In genomic region chr9:35750256-35750531, GRCh38 we compare ENCODE assay signal across 9 cellular contexts. TPM values are rescaled to one million over a fixed set of nuclear protein-coding genes. Genes with fewer than 3 reads are reported as not detected.
DNase-seq lines count a peak whose midpoint lies in the region; ATAC-seq and TF ChIP-seq lines count a peak whose summit lies in the region.
"Had no signal": no experiment of that assay in that cellular context is flagged by ENCODE, and none has a peak within 500 bp of the region (broad histone marks: within the 10 kb centered on the region; RNA-seq: fewer than 3 reads in every experiment).

No MANE protein-coding gene starts in this region.

- peak overlapping the region; percentile 24 for H2AK5ac ChIP-seq in mesenchymal stem cell (ENCODE audit: low read length, severe bottlenecking)

- H3K36me3 Mint-ChIP-seq in activated naive CD4-positive, alpha-beta T cell treated with anti-CD3 and anti-CD28 coated beads, Interleukin-2, amount 50 U/mL, for 24 hours = peaks cover 12% of the 10 kb centered on the region
- H3K36me3 Mint-ChIP-seq in brain = peaks cover 54% of the 10 kb centered on the region

- H3K9me3 ChIP-seq in mesenchymal stem cell (ENCODE audit: control insufficient read depth, low read length) = no peaks in the 10 kb centered on the region
- H3K9me3 ChIP-seq in upper lobe of left lung = no peaks in the 10 kb centered on the region

- no peak overlapping the region for H3K18ac ChIP-seq in mesenchymal stem cell (ENCODE audit: low read depth in 1 of 2, low read length in 2 of 2)

- H3K27ac ChIP-seq in mesenchymal stem cell (ENCODE audit: low read length, poor library complexity, severe bottlenecking) (no peak overlapping the region), upper lobe of left lung (peak overlapping the region; percentile 90 to 97 (median 94))

- H2BK12ac ChIP-seq in mesenchymal stem cell (ENCODE audit: low read length in 2 of 2) = peak overlapping the region in 1 of 2 experiments; percentile 21

- H3K4me1 Mint-ChIP-seq in activated naive CD4-positive, alpha-beta T cell treated with anti-CD3 and anti-CD28 coated beads, Interleukin-2, amount 50 U/mL, for 24 hours = peaks cover 37% of the 10 kb centered on the region
- H3K4me1 Mint-ChIP-seq in brain = peaks cover 40% of the 10 kb centered on the region

- H2BK5ac ChIP-seq in mesenchymal stem cell (ENCODE audit: low read depth, low read length, poor library complexity, severe bottlenecking) = no peak overlapping the region

- peak overlapping the region; percentile 92 for H3K4me3 Mint-ChIP-seq in activated naive CD4-positive, alpha-beta T cell treated with anti-CD3 and anti-CD28 coated beads, Interleukin-2, amount 50 U/mL, for 24 hours
- H3K4me3 Mint-ChIP-seq in brain = peak overlapping the region; percentile 93 to 98 (median 94)

- H3K27ac Mint-ChIP-seq in activated naive CD4-positive, alpha-beta T cell treated with anti-CD3 and anti-CD28 coated beads, Interleukin-2, amount 50 U/mL, for 24 hours = no peak overlapping the region
- peak overlapping the region; percentile 93 to 99 (median 97) for H3K27ac Mint-ChIP-seq in brain

- H2BK120ac ChIP-seq in mesenchymal stem cell (ENCODE audit: low read depth, low read length) = no peak overlapping the region

- peaks cover 33 to 53% of the 10 kb centered on the region in 2 experiments for H3K36me3 ChIP-seq in mesenchymal stem cell (ENCODE audit: control insufficient read depth in 1 of 2, insufficient read depth in 2 of 2, low read depth in 1 of 2, low read length in 2 of 2)
- H3K36me3 ChIP-seq in upper lobe of left lung = peaks cover 23 to 43% (median 36%) of the 10 kb centered on the region in 4 donors

- DNase-seq in activated naive CD4-positive, alpha-beta T cell treated with anti-CD3 and anti-CD28 coated beads, Interleukin-2, amount 50 U/mL, for 16 hours = no peak
- DNase-seq in mesenchymal stem cell = no peak
- DNase-seq in upper lobe of left lung = no peak
- DNase-seq in effector CD8-positive, alpha-beta T cell (lab: John Stamatoyannopoulos, UW) = no peak

- H3K27me3 Mint-ChIP-seq in activated naive CD4-positive, alpha-beta T cell treated with anti-CD3 and anti-CD28 coated beads, Interleukin-2, amount 50 U/mL, for 24 hours = no peaks in the 10 kb centered on the region
- H3K27me3 Mint-ChIP-seq in brain = peaks cover 7% of the 10 kb centered on the region

- no peak overlapping the region for H4K91ac ChIP-seq in mesenchymal stem cell (ENCODE audit: low read length)

- TF ChIP-seq CTCF in brain (conservative IDR thresholded peaks at IDR 0.05) (no peak), upper lobe of left lung (IDR thresholded peaks at IDR 0.05) (no peak)

- H2AFZ ChIP-seq in mesenchymal stem cell (ENCODE audit: low read depth, low read length) = no peak overlapping the region

- no peaks in the 10 kb centered on the region for H3K9me3 Mint-ChIP-seq in activated naive CD4-positive, alpha-beta T cell treated with anti-CD3 and anti-CD28 coated beads, Interleukin-2, amount 50 U/mL, for 24 hours
- H3K9me3 Mint-ChIP-seq in brain = no peaks in the 10 kb centered on the region

- no peak overlapping the region for H2BK15ac ChIP-seq in mesenchymal stem cell (ENCODE audit: low read depth, poor library complexity, severe bottlenecking)

- no peak overlapping the region for H3K14ac ChIP-seq in mesenchymal stem cell (ENCODE audit: low read length in 2 of 2)

- TF ChIP-seq EP300 in upper lobe of left lung (IDR thresholded peaks at IDR 0.05) = no peak

- H3K79me1 ChIP-seq in mesenchymal stem cell (replicated peaks; ENCODE audit: low read length, poor library complexity, severe bottlenecking) = peaks cover 18% of the 10 kb centered on the region

- H3K4me2 ChIP-seq in mesenchymal stem cell (ENCODE audit: low read length, poor library complexity, severe bottlenecking) = peak overlapping the region; percentile 91

- H3K4me3 ChIP-seq in mesenchymal stem cell (ENCODE audit: insufficient read depth in 1 of 2, low read depth in 1 of 2, low read length in 2 of 2) (peak overlapping the region in 1 of 2 experiments; percentile 95), upper lobe of left lung (peak overlapping the region in 2 of 4 donors; percentile 87 to 90)

- H3K27me3 ChIP-seq in mesenchymal stem cell (ENCODE audit: control insufficient read depth in 1 of 2, insufficient read depth in 1 of 2, low read length in 2 of 2) (no peaks in the 10 kb centered on the region), upper lobe of left lung (no peaks in the 10 kb centered on the region)

- peak overlapping the region; percentile 47 for H4K8ac ChIP-seq in mesenchymal stem cell (ENCODE audit: low read length)

- TF ChIP-seq POLR2A in upper lobe of left lung (IDR thresholded peaks at IDR 0.05) = no peak

- no peak for ATAC-seq in upper lobe of left lung (ENCODE audit: low FRiP score in 2 of 2)
- ATAC-seq in GM21825 (IDR thresholded peaks at IDR 0.05; ENCODE audit: unreplicated experiment) = no peak
- no peak for ATAC-seq in GM21576 (IDR thresholded peaks at IDR 0.05; ENCODE audit: unreplicated experiment)

- H3K9ac ChIP-seq in mesenchymal stem cell (ENCODE audit: low read length) = peak overlapping the region; percentile 93

- no peak overlapping the region for H3K23ac ChIP-seq in mesenchymal stem cell (ENCODE audit: low read length in 2 of 2)

- 89% methylated on average over 4 of the region's 4 CpGs for WGBS in mesenchymal stem cell
- 66 to 67% methylated on average over 4 of the region's 4 CpGs for WGBS in upper lobe of left lung, 2 donors

- peaks cover 34% of the 10 kb centered on the region for H3K4me1 ChIP-seq in mesenchymal stem cell (ENCODE audit: control insufficient read depth, insufficient read depth, low read depth, low read length)
- peaks cover 28 to 49% (median 37%) of the 10 kb centered on the region in 4 donors for H3K4me1 ChIP-seq in upper lobe of left lung

- H3K4ac ChIP-seq in mesenchymal stem cell (ENCODE audit: low read depth in 1 of 2, low read length in 2 of 2) = no peak overlapping the region

RNA-seq across cellular contexts. Expression of gene RGP1, which starts 1.1 kb away (rescaled TPM):
- 34.4 TPM for polyA plus RNA-seq in brain (ENCODE audit: insufficient read depth, low read depth, low replicate concordance)
- polyA plus RNA-seq in mesenchymal stem cell (2013, experiment 1 of 2) = 15.2 TPM
- 15.1 TPM for polyA plus RNA-seq in mesenchymal stem cell (2013, experiment 2 of 2)
- 10 to 100 TPM; 20.1 to 34.4 (median 23.5) TPM for total RNA-seq in upper lobe of left lung

RNA-seq across cellular contexts. Expression of gene GBA2, which starts 1.2 kb away (rescaled TPM):
- 56.0 TPM for polyA plus RNA-seq in brain (ENCODE audit: insufficient read depth, low read depth, low replicate concordance)
- 22.6 TPM for polyA plus RNA-seq in mesenchymal stem cell (2013, experiment 1 of 2)
- 20.1 TPM for polyA plus RNA-seq in mesenchymal stem cell (2013, experiment 2 of 2)
- 100 to 1,000 TPM in 1 of 6 donors, 10 to 100 TPM in 5; 60.4 to 189 (median 77.0) TPM for total RNA-seq in upper lobe of left lung

RNA-seq across cellular contexts. Expression of gene MSMP, which starts 3.9 kb away (rescaled TPM):
- 9.4 TPM for polyA plus RNA-seq in brain (ENCODE audit: insufficient read depth, low read depth, low replicate concordance)
- polyA plus RNA-seq in mesenchymal stem cell (2013, experiment 1 of 2) = not detected
- polyA plus RNA-seq in mesenchymal stem cell (2013, experiment 2 of 2) = not detected
- 1 to 10 TPM in 2 of 6 donors, not detected in 4; 1.1 to 2.8 TPM for total RNA-seq in upper lobe of left lung
- total RNA-seq: ureter had no signal

RNA-seq across cellular contexts. Expression of gene CREB3, which starts 17.7 kb away (rescaled TPM):
- 82.7 TPM for polyA plus RNA-seq in brain (ENCODE audit: insufficient read depth, low read depth, low replicate concordance)
- 45.6 TPM for polyA plus RNA-seq in mesenchymal stem cell (2013, experiment 1 of 2)
- 45.1 TPM for polyA plus RNA-seq in mesenchymal stem cell (2013, experiment 2 of 2)
- 10 to 100 TPM; 27.2 to 61.3 (median 33.5) TPM for total RNA-seq in upper lobe of left lung

RNA-seq across cellular contexts. Expression of gene TLN1, which starts 18.2 kb away (rescaled TPM):
- 181 TPM for polyA plus RNA-seq in brain (ENCODE audit: insufficient read depth, low read depth, low replicate concordance)
- polyA plus RNA-seq in mesenchymal stem cell (2013, experiment 1 of 2) = 98.6 TPM
- polyA plus RNA-seq in mesenchymal stem cell (2013, experiment 2 of 2) = 91.6 TPM
- total RNA-seq in upper lobe of left lung = 100 to 1,000 TPM; 237 to 557 (median 325) TPM
